ENCODE assay signal across 23 cellular contexts in the genomic region with DNA sequence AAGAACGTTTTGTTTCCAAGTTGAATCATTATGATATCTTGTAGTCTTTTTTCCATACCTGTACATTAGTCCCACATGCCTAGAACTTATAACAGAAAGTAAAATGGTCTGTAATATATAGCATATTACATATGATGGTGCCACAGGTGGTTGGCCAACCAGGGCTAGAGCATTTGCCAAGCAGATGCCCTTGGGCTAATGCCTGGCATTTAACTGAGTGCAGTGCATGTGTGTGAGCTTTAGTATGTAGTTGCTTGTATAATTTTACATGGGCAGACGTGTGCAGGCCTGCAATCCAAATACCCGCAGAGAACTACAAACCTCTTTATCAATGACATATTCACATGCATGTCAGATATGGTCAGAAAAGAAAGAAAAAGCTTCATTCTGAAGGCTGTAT. TPM values are rescaled to one million over a fixed set of nuclear protein-coding genes. Genes with fewer than 3 reads are reported as not detected.
DNase-seq lines count a peak whose midpoint lies in the region; ATAC-seq, FAIRE-seq and TF ChIP-seq lines count a peak whose summit lies in the region.
"Had no signal": no experiment of that assay in that cellular context is flagged by ENCODE, and none has a peak within 500 bp of the region (broad histone marks: within the 10 kb centered on the region; RNA-seq: fewer than 3 reads in every experiment).

No MANE protein-coding gene starts in this region.

- POLR2A ChIA-PET in HEK293 (lab: Yijun Ruan, JAX) = no interaction called here

- no peak overlapping the region for H3K27ac ChIP-seq in HEK293 (ENCODE audit: extremely low read depth, low read depth, low read length)
- H3K27ac ChIP-seq in foreskin keratinocyte = no peak overlapping the region
- H3K27ac ChIP-seq: GM23248 had no signal

- intact Hi-C loops in left ventricle myocardium superior (cut with micrococcal nuclease) (no loop called here), cardiac septum (cut with DNase I) (no loop called here)

- TF ChIP-seq CTCF in HEK293 (tag by site-specific recombination; IDR thresholded peaks at IDR 0.05) = no peak
- TF ChIP-seq CTCF in bronchial epithelial cell (IDR thresholded peaks at IDR 0.05; ENCODE audit: insufficient read depth, low read length, severe bottlenecking) = no peak
- TF ChIP-seq CTCF in foreskin keratinocyte (conservative IDR thresholded peaks at IDR 0.05) = no peak

- no peaks in the 10 kb centered on the region for H3K9me3 ChIP-seq in HEK293 (ENCODE audit: control insufficient read depth, insufficient read depth, low read depth, low read length)
- H3K9me3 ChIP-seq: BE2C, HAP-1 had no signal

- CTCF ChIA-PET in HEK293 (lab: Yijun Ruan, JAX) = interaction anchor here (0.6 to 1.0 kb wide), 3 partner anchors 10 to 1198 kb away, joined by 3 to 4 read pairs (median 3); no protein-coding TSS in a partner anchor

- H3K4me1 ChIP-seq in HEK293 (ENCODE audit: control insufficient read depth, insufficient read depth, low read length) (no peaks in the 10 kb centered on the region), foreskin keratinocyte (peaks cover 2% of the 10 kb centered on the region)
- H3K4me1 ChIP-seq: BE2C had no signal

- ATAC-seq in left ventricle myocardium superior (peak; percentile 17), foreskin keratinocyte (peak; percentile 44), HG03045 (IDR thresholded peaks at IDR 0.05; ENCODE audit: unreplicated experiment) (no peak), GM21786 (IDR thresholded peaks at IDR 0.05; ENCODE audit: unreplicated experiment) (no peak)
- no peak for ATAC-seq in stimulated activated naive CD8-positive, alpha-beta T cell treated with anti-CD3 and anti-CD28 coated beads, Interleukin-15, Interleukin-2, amounts not matched to agents 100 U/mL and 50 U/mL, for 24 hours
- ATAC-seq: GM12878 had no signal

- FAIRE-seq in bronchial epithelial cell (lab: Jason Lieb, UNC) = no peak
- FAIRE-seq: GM12878, HTR-8/SVneo had no signal

- DNase-seq in left ventricle myocardium superior (no peak), cardiac septum (ENCODE audit: low spot score) (no peak), bronchial epithelial cell (ENCODE audit: low read depth) (peak; percentile 57), foreskin keratinocyte (peak in 1 of 2 donors; percentile 45)
- DNase-seq in stimulated activated naive CD8-positive, alpha-beta T cell treated with anti-CD3 and anti-CD28 coated beads, Interleukin-15, Interleukin-2, amounts not matched to agents 100 U/mL and 50 U/mL, for 24 hours = no peak
- DNase-seq: ACHN; BE2C; C1 segment of cervical spinal cord; CD4-positive, CD25-positive, alpha-beta regulatory T cell; CD8-positive, alpha-beta memory T cell; COR-L47; DMS 273 treated with DMSO at 0.1 percent for 48 hours; DMS53; DND-41; EL; GM23248 had no signal

- H3K36me3 ChIP-seq in HEK293 (ENCODE audit: control insufficient read depth in 2 of 2, insufficient read depth in 1 of 2, low read length in 2 of 2) (no peaks in the 10 kb centered on the region), bronchial epithelial cell (ENCODE audit: control insufficient read depth, insufficient read depth, low read length) (no peaks in the 10 kb centered on the region)
- H3K36me3 ChIP-seq: BE2C, HAP-1 had no signal

- H3K27me3 ChIP-seq in bronchial epithelial cell (ENCODE audit: control insufficient read depth, insufficient read depth, low read length) = no peaks in the 10 kb centered on the region
- H3K27me3 ChIP-seq in foreskin keratinocyte = no peaks in the 10 kb centered on the region
- H3K27me3 ChIP-seq: BE2C had no signal

- H3K4me3 ChIP-seq in HEK293 (ENCODE audit: low read depth, low read length) (no peak overlapping the region), bronchial epithelial cell (ENCODE audit: low read depth, low read length) (no peak overlapping the region)
- H3K4me3 ChIP-seq: GM12878, GM23248, HAP-1 had no signal

TF ChIP-seq in HEK293, 187 proteins besides CTCF, POLR2A, EP300 and RAD21:
- TF ChIP-seq ZNF114 (tag by site-specific recombination; IDR thresholded peaks at IDR 0.05) = no peak
- no peak for TF ChIP-seq MYNN (tag by site-specific recombination; IDR thresholded peaks at IDR 0.05; ENCODE audit: borderline replicate concordance)
- TF ChIP-seq SCRT2 (tag by site-specific recombination; IDR thresholded peaks at IDR 0.05) = peak; percentile 81
- TF ChIP-seq KLF9 (tag by site-specific recombination; IDR thresholded peaks at IDR 0.05; ENCODE audit: low read depth) = no peak

RNA-seq across cellular contexts. Expression of gene THSD4, which starts 27.5 kb away (rescaled TPM):
- total RNA-seq in left ventricle myocardium superior (80.7 TPM), cardiac septum (116 TPM), bronchial epithelial cell (11.5 and 14.5 TPM in 2 replicates), foreskin keratinocyte (44.0 and 56.5 TPM in 2 replicates)
- 18.0 and 21.0 TPM in 2 replicates for polyA plus RNA-seq in foreskin keratinocyte
- total RNA-seq: CD4-positive, CD25-positive, alpha-beta regulatory T cell; CD8-positive, alpha-beta memory T cell had no signal
- polyA plus RNA-seq: CD4-positive, CD25-positive, alpha-beta regulatory T cell; CD8-positive, alpha-beta memory T cell; IgD-negative memory B cell had no signal

Comparison
In these comparisons a context has a peak if more than half of its experiments do, and no peak if none do; other contexts are left out.
1. ATAC-seq: peak in left ventricle myocardium superior (single experiment) and foreskin keratinocyte (single experiment); none in HG03045 (single experiment), GM21786 (single experiment) and stimulated activated naive CD8-positive, alpha-beta T cell treated with anti-CD3 and anti-CD28 coated beads, Interleukin-15, Interleukin-2, amounts not matched to agents 100 U/mL and 50 U/mL, for 24 hours (single experiment).